Comparison of ENCODE assay signal across 6 cellular contexts in genomic region chr1:166628259-166628658, GRCh38.
"Had no signal": no experiment of that assay in that cellular context is flagged by ENCODE, and none has a peak within 500 bp of the region (broad histone marks: within the 10 kb centered on the region; RNA-seq: fewer than 3 reads in every experiment).

No MANE protein-coding gene starts in this region.

- ATAC-seq: HCT116 had no signal

- H3K36me3 ChIP-seq: HAP-1 had no signal

- H3K27ac ChIP-seq: HL-60 had no signal

- H2AFZ ChIP-seq: GM23338 had no signal

- DNase-seq: HFFc6, KG1 had no signal

- H3K9me3 ChIP-seq: HAP-1 had no signal

- H3K4me1 ChIP-seq: HAP-1 had no signal

- H3K4me2 ChIP-seq: GM23338 had no signal

- H3K4me3 ChIP-seq: GM23338, HAP-1 had no signal
